ENCODE assay signal across 27 cellular contexts in genomic region chr14:85402546-85403162, GRCh38.
DNase-seq lines count a peak whose midpoint lies in the region; ATAC-seq, FAIRE-seq and TF ChIP-seq lines count a peak whose summit lies in the region.
"Had no signal": no experiment of that assay in that cellular context is flagged by ENCODE, and none has a peak within 500 bp of the region (broad histone marks: within the 10 kb centered on the region; RNA-seq: fewer than 3 reads in every experiment).

No MANE protein-coding gene starts in this region.

- H3K27ac ChIP-seq in astrocyte (ENCODE audit: low read depth, low read length): no peak overlapping the region
- no peak overlapping the region for H3K27ac ChIP-seq in upper lobe of right lung
- H3K27ac ChIP-seq: A549; BLaER1 treated with 17β-estradiol and CSF1 and Interleukin-3, amounts not matched to agents 10 nM and 100 nM; ovary; Peyer's patch; SJCRH30 had no signal

- intact Hi-C loops in left cardiac atrium (cut with DNase I) (no loop called here), Right ventricle myocardium superior (cut with DNase I) (no loop called here), upper lobe of right lung (cut with DNase I) (no loop called here)

- H3K9me3 ChIP-seq in astrocyte (ENCODE audit: insufficient read depth, low read depth, low read length) (no peaks in the 10 kb centered on the region), upper lobe of right lung (no peaks in the 10 kb centered on the region)
- H3K9me3 ChIP-seq: A549; BLaER1 treated with 17β-estradiol and CSF1 and Interleukin-3, amounts not matched to agents 10 nM and 100 nM; ovary; Peyer's patch; SJCRH30 had no signal

- peaks cover 11% of the 10 kb centered on the region for H3K4me1 Mint-ChIP-seq in astrocyte (ENCODE audit: low read depth, unreplicated experiment)
- H3K4me1 Mint-ChIP-seq: activated naive CD4-positive, alpha-beta T cell treated with anti-CD3 and anti-CD28 coated beads, Interleukin-2, amount 10 ng/mL, durations not matched to agents 7 days and 5 days; H9 had no signal

- no peak for DNase-seq in left cardiac atrium
- DNase-seq in Right ventricle myocardium superior: no peak
- DNase-seq in astrocyte (ENCODE audit: low read depth): peak; percentile 54
- DNase-seq in kidney tubule cell (ENCODE audit: low spot score): peak; percentile 25
- no peak for DNase-seq in upper lobe of right lung
- DNase-seq in GM13977 (ENCODE audit: low spot score): no peak
- DNase-seq in activated gamma-delta T cell (lab: John Stamatoyannopoulos, UW): no peak
- DNase-seq: activated naive CD4-positive, alpha-beta T cell treated with anti-CD3 and anti-CD28 coated beads, Interleukin-2, amount 10 ng/mL, durations not matched to agents 7 days and 5 days; activated T-cell treated with anti-CD3 and anti-CD28 coated beads, Interleukin-2, amount 50 U/mL, for 48 hours; amygdala; cerebellar nuclear complex; effector CD8-positive, alpha-beta T cell; H9; IMR-90; midbrain; NCI-H1694; NCI-H446; ovary; Peyer's patch; SJCRH30 had no signal

- H3K79me2 ChIP-seq in astrocyte (ENCODE audit: insufficient read depth, low read length): no peaks in the 10 kb centered on the region

- in situ Hi-C loops in GM13977 (cut with MboI; ENCODE audit: low pct_unique_long_range_greater_than_20kb, low sequenced_read_pairs, unreplicated experiment): no loop called here

- H3K27me3 Mint-ChIP-seq in astrocyte (ENCODE audit: low read depth, unreplicated experiment): no peaks in the 10 kb centered on the region
- H3K27me3 Mint-ChIP-seq: activated naive CD4-positive, alpha-beta T cell treated with anti-CD3 and anti-CD28 coated beads, Interleukin-2, amount 10 ng/mL, durations not matched to agents 7 days and 5 days; natural killer cell treated with Interleukin-12 subunit alpha and Interleukin-12 subunit beta and Interleukin-15 and Interleukin-18, amount 100 ng/mL, for 72 hours had no signal

- H4K20me1 ChIP-seq in astrocyte (ENCODE audit: insufficient read depth, low read length): no peaks in the 10 kb centered on the region
- H4K20me1 ChIP-seq: BLaER1 treated with 17β-estradiol and CSF1 and Interleukin-3, amounts not matched to agents 10 nM and 100 nM had no signal

- no peaks in the 10 kb centered on the region for H3K27me3 ChIP-seq in astrocyte (ENCODE audit: insufficient read depth, low read length)
- no peaks in the 10 kb centered on the region for H3K27me3 ChIP-seq in upper lobe of right lung
- H3K27me3 ChIP-seq: BLaER1 treated with 17β-estradiol and CSF1 and Interleukin-3, amounts not matched to agents 10 nM and 100 nM; ovary; Peyer's patch; SJCRH30 had no signal

- no peaks in the 10 kb centered on the region for H3K36me3 Mint-ChIP-seq in astrocyte (ENCODE audit: low read depth, unreplicated experiment)
- H3K36me3 Mint-ChIP-seq: activated naive CD4-positive, alpha-beta T cell treated with anti-CD3 and anti-CD28 coated beads, Interleukin-2, amount 10 ng/mL, durations not matched to agents 7 days and 5 days had no signal

- peak overlapping the region; percentile 2 for H3K4me2 ChIP-seq in astrocyte (ENCODE audit: low read length)
- H3K4me2 ChIP-seq: A549; BLaER1 treated with 17β-estradiol and CSF1 and Interleukin-3, amounts not matched to agents 10 nM and 100 nM had no signal

- H3K9ac ChIP-seq in astrocyte (ENCODE audit: low read length): no peak overlapping the region
- H3K9ac ChIP-seq: BLaER1 treated with 17β-estradiol and CSF1 and Interleukin-3, amounts not matched to agents 10 nM and 100 nM had no signal

- peak; percentile 27 to 51 for ATAC-seq in left cardiac atrium
- ATAC-seq in Right ventricle myocardium superior (ENCODE audit: poor library complexity): no peak
- ATAC-seq in upper lobe of right lung: peak; percentile 55
- ATAC-seq in GM18511 (IDR thresholded peaks at IDR 0.05; ENCODE audit: unreplicated experiment): no peak
- ATAC-seq: A549; esophagus mucosa; natural killer cell treated with Interleukin-12 subunit alpha and Interleukin-12 subunit beta and Interleukin-15 and Interleukin-18, amount 100 ng/mL, for 72 hours had no signal

- TF ChIP-seq CTCF in astrocyte (IDR thresholded peaks at IDR 0.05; ENCODE audit: insufficient read depth, low read depth, low read length) (no peak), upper lobe of right lung (IDR thresholded peaks at IDR 0.05) (no peak), GM13977 (IDR thresholded peaks at IDR 0.05; ENCODE audit: extremely low read depth, insufficient read depth, missing control alignments) (no peak)

- no peak overlapping the region for H3K27ac Mint-ChIP-seq in astrocyte (ENCODE audit: unreplicated experiment)
- H3K27ac Mint-ChIP-seq: activated naive CD4-positive, alpha-beta T cell treated with anti-CD3 and anti-CD28 coated beads, Interleukin-2, amount 10 ng/mL, durations not matched to agents 7 days and 5 days; H9; natural killer cell treated with Interleukin-12 subunit alpha and Interleukin-12 subunit beta and Interleukin-15 and Interleukin-18, amount 100 ng/mL, for 72 hours had no signal

- H3K4me1 ChIP-seq in astrocyte (ENCODE audit: insufficient read depth, low read length) (no peaks in the 10 kb centered on the region), upper lobe of right lung (no peaks in the 10 kb centered on the region)
- H3K4me1 ChIP-seq: A549, Peyer's patch had no signal

- H3K9me3 Mint-ChIP-seq in astrocyte (ENCODE audit: unreplicated experiment): no peaks in the 10 kb centered on the region
- H3K9me3 Mint-ChIP-seq: H9 had no signal

- H3K4me3 ChIP-seq in astrocyte (ENCODE audit: insufficient read depth, low read depth, low read length): no peak overlapping the region
- no peak overlapping the region for H3K4me3 ChIP-seq in upper lobe of right lung
- H3K4me3 ChIP-seq: A549; BLaER1 treated with 17β-estradiol and CSF1 and Interleukin-3, amounts not matched to agents 10 nM and 100 nM; ovary; Peyer's patch; SJCRH30 had no signal

- H3K4me3 Mint-ChIP-seq in astrocyte (ENCODE audit: unreplicated experiment): no peak overlapping the region
- H3K4me3 Mint-ChIP-seq: activated naive CD4-positive, alpha-beta T cell treated with anti-CD3 and anti-CD28 coated beads, Interleukin-2, amount 10 ng/mL, durations not matched to agents 7 days and 5 days; H9; natural killer cell treated with Interleukin-12 subunit alpha and Interleukin-12 subunit beta and Interleukin-15 and Interleukin-18, amount 100 ng/mL, for 72 hours had no signal

- no peaks in the 10 kb centered on the region for H3K36me3 ChIP-seq in astrocyte (ENCODE audit: insufficient read depth, low read length)
- H3K36me3 ChIP-seq in upper lobe of right lung: no peaks in the 10 kb centered on the region
- H3K36me3 ChIP-seq: BLaER1 treated with 17β-estradiol and CSF1 and Interleukin-3, amounts not matched to agents 10 nM and 100 nM; ovary; Peyer's patch; SJCRH30 had no signal

- H2AFZ ChIP-seq in astrocyte (ENCODE audit: low read depth, low read length): no peak overlapping the region

- peak; percentile 13 for FAIRE-seq in astrocyte (lab: Jason Lieb, UNC)
- FAIRE-seq: A549, GM18507, urothelium cell line had no signal

Comparison
In these comparisons a context has a peak if more than half of its experiments do, and no peak if none do; other contexts are left out.
1. ATAC-seq: peak in left cardiac atrium (2 of 2) and upper lobe of right lung (single experiment); none in Right ventricle myocardium superior (single experiment) and GM18511 (single experiment).
2. DNase-seq: peak in astrocyte (single experiment) and kidney tubule cell (single experiment); none in left cardiac atrium (single experiment), Right ventricle myocardium superior (single experiment), upper lobe of right lung (single experiment), GM13977 (single experiment) and activated gamma-delta T cell (single experiment).